ENCODE assay signal across 15 cellular contexts in genomic region chr15:58522865-58523264, GRCh38.
A peak's percentile ranks its signal among the peaks of the same experiment; 100 is the strongest.
DNase-seq lines count a peak whose midpoint lies in the region; ATAC-seq and TF ChIP-seq lines count a peak whose summit lies in the region.
"Had no signal": no experiment of that assay in that cellular context is flagged by ENCODE, and none has a peak within 500 bp of the region (broad histone marks: within the 10 kb centered on the region; RNA-seq: fewer than 3 reads in every experiment).

No MANE protein-coding gene starts in this region.

- H3K27me3 Mint-ChIP-seq in natural killer cell treated with Interleukin-12 subunit alpha and Interleukin-12 subunit beta and Interleukin-15 and Interleukin-18, amount 100 ng/mL, for 72 hours, result no peaks in the 10 kb centered on the region

- no peak for TF ChIP-seq EP300 in tibial nerve (IDR thresholded peaks at IDR 0.05)

- H3K36me3 ChIP-seq in tibial nerve (no peaks in the 10 kb centered on the region), A673 (ENCODE audit: insufficient read depth, low read length, poor library complexity, severe bottlenecking) (no peaks in the 10 kb centered on the region)
- H3K36me3 ChIP-seq: ovary had no signal

- DNase-seq in Right ventricle myocardium superior (no peak), Right ventricle myocardium inferior (ENCODE audit: missing footprints) (no peak), dorsolateral prefrontal cortex (peak in 7 of 10 donors; percentile 18 to 80 (median 51)), tibial nerve (ENCODE audit: low spot score in 2 of 2) (no peak), A673 (ENCODE audit: low spot score) (no peak), HCEC 1CT (no peak)
- DNase-seq in natural killer cell treated with Interleukin-12 subunit alpha and Interleukin-12 subunit beta and Interleukin-15 and Interleukin-18, amount 100 ng/mL, for 72 hours (ENCODE audit: low spot score), result no peak
- DNase-seq: activated CD4-positive, alpha-beta T cell treated with anti-CD3 and anti-CD28 coated beads for 1 hour; activated T-cell treated with anti-CD3 and anti-CD28 coated beads, Interleukin-2, amount 50 U/mL, for 48 hours; DND-41; Karpas-422; NCI-H2081; stimulated activated CD4-positive, alpha-beta T cell treated with anti-CD3 and anti-CD28 coated beads, Interleukin-1b, Interleukin-23, amount 100 ng/mL, for 48 hours had no signal

- ATAC-seq in Right ventricle myocardium superior (ENCODE audit: poor library complexity), result peak; percentile 20
- ATAC-seq in Right ventricle myocardium inferior, result no peak
- ATAC-seq in natural killer cell treated with Interleukin-12 subunit alpha and Interleukin-12 subunit beta and Interleukin-15 and Interleukin-18, amount 100 ng/mL, for 72 hours, result no peak
- ATAC-seq in HG03571 (IDR thresholded peaks at IDR 0.05; ENCODE audit: unreplicated experiment), result no peak

- H3K4me1 Mint-ChIP-seq in natural killer cell treated with Interleukin-12 subunit alpha and Interleukin-12 subunit beta and Interleukin-15 and Interleukin-18, amount 100 ng/mL, for 72 hours (ENCODE audit: low read depth in 2 of 2), result peaks cover 29 to 48% of the 10 kb centered on the region in 2 donors

- H3K36me3 Mint-ChIP-seq in natural killer cell treated with Interleukin-12 subunit alpha and Interleukin-12 subunit beta and Interleukin-15 and Interleukin-18, amount 100 ng/mL, for 72 hours, result no peaks in the 10 kb centered on the region

- H3K27me3 ChIP-seq in dorsolateral prefrontal cortex (no peaks in the 10 kb centered on the region), tibial nerve (no peaks in the 10 kb centered on the region), A673 (replicated peaks; ENCODE audit: insufficient read depth, low read depth, low read length, poor library complexity) (no peaks in the 10 kb centered on the region)
- H3K27me3 ChIP-seq: ovary had no signal

- H3K9me3 Mint-ChIP-seq in natural killer cell treated with Interleukin-12 subunit alpha and Interleukin-12 subunit beta and Interleukin-15 and Interleukin-18, amount 100 ng/mL, for 72 hours, result no peaks in the 10 kb centered on the region

- TF ChIP-seq POLR2A in tibial nerve (IDR thresholded peaks at IDR 0.05), result no peak

- intact Hi-C loops in Right ventricle myocardium superior (cut with DNase I), result no loop called here
- intact Hi-C loops in Right ventricle myocardium inferior (cut with DNase I), result loop anchor here (5.0 to 10.0 kb wide), 3 partner anchors 81 to 258 kb away; no protein-coding TSS in a partner anchor
- intact Hi-C loops in dorsolateral prefrontal cortex (cut with DNase I), result loop anchor here in 1 of 2 donors (5.0 to 10.0 kb wide), 5 partner anchors 102 to 298 kb away; no protein-coding TSS in a partner anchor
- intact Hi-C loops in A673 (cut with micrococcal nuclease; ENCODE audit: unreplicated experiment), result no loop called here

- CTCF ChIA-PET in A673 (lab: Charles Lee), result no interaction called here

- peak overlapping the region; percentile 23 to 35 for H3K27ac Mint-ChIP-seq in natural killer cell treated with Interleukin-12 subunit alpha and Interleukin-12 subunit beta and Interleukin-15 and Interleukin-18, amount 100 ng/mL, for 72 hours

- no TSS peak for BruUV-seq in A673 (replicated peaks; lab: Mats Ljungman, UMichigan)

- 57 to 71% methylated on average over 9 of the region's 9 CpGs for WGBS in tibial nerve, 2 donors

- H3K4me1 ChIP-seq in tibial nerve (peaks cover 0 to 75% (median 20%) of the 10 kb centered on the region in 4 donors), A673 (ENCODE audit: insufficient read depth, low read length, poor library complexity, severe bottlenecking) (peaks cover 20% of the 10 kb centered on the region)

- POLR2A ChIA-PET in A673 (lab: Charles Lee; ENCODE audit: low non-redundant PET), result interaction anchor here (0.7 kb wide), 1 partner anchor 65 kb away, joined by 3 read pairs; no protein-coding TSS in a partner anchor

- H3K4me3 ChIP-seq in dorsolateral prefrontal cortex (peak overlapping the region in 1 of 59 donors; percentile 20), tibial nerve (no peak overlapping the region), A673 (ENCODE audit: low read depth, low read length, poor library complexity, severe bottlenecking) (no peak overlapping the region)
- H3K4me3 ChIP-seq: ovary had no signal

- peak overlapping the region in 58 of 59 donors; percentile 17 to 92 (median 84) for H3K27ac ChIP-seq in dorsolateral prefrontal cortex
- H3K27ac ChIP-seq in tibial nerve, result peak overlapping the region; percentile 22 to 81 (median 62)
- no peak overlapping the region for H3K27ac ChIP-seq in A673 (ENCODE audit: low read depth, low read length, poor library complexity, severe bottlenecking)

- no peak overlapping the region for H3K4me3 Mint-ChIP-seq in natural killer cell treated with Interleukin-12 subunit alpha and Interleukin-12 subunit beta and Interleukin-15 and Interleukin-18, amount 100 ng/mL, for 72 hours

- H3K9me3 ChIP-seq in tibial nerve (no peaks in the 10 kb centered on the region), A673 (ENCODE audit: low read depth, low read length, poor library complexity, severe bottlenecking) (no peaks in the 10 kb centered on the region)
- H3K9me3 ChIP-seq: ovary had no signal

- TF ChIP-seq CTCF in dorsolateral prefrontal cortex (IDR thresholded peaks at IDR 0.05 in 54 of 56, conservative IDR thresholded peaks at IDR 0.05 in 2 of 56; ENCODE audit: low read depth in 1 of 56, partially characterized antibody in 56 of 56) (no peak), tibial nerve (IDR thresholded peaks at IDR 0.05) (no peak), A673 (conservative IDR thresholded peaks at IDR 0.05; ENCODE audit: low read depth, low read length) (no peak)

Comparison
In these comparisons a context has a peak if more than half of its experiments do, and no peak if none do; other contexts are left out.
1. DNase-seq: peak in dorsolateral prefrontal cortex (7 of 10); none in Right ventricle myocardium superior (single experiment), Right ventricle myocardium inferior (single experiment), natural killer cell treated with Interleukin-12 subunit alpha and Interleukin-12 subunit beta and Interleukin-15 and Interleukin-18, amount 100 ng/mL, for 72 hours (single experiment), tibial nerve (0 of 2), A673 (single experiment) and HCEC 1CT (single experiment).